ENCODE assay signal across 1 cellular context in the genomic region with DNA sequence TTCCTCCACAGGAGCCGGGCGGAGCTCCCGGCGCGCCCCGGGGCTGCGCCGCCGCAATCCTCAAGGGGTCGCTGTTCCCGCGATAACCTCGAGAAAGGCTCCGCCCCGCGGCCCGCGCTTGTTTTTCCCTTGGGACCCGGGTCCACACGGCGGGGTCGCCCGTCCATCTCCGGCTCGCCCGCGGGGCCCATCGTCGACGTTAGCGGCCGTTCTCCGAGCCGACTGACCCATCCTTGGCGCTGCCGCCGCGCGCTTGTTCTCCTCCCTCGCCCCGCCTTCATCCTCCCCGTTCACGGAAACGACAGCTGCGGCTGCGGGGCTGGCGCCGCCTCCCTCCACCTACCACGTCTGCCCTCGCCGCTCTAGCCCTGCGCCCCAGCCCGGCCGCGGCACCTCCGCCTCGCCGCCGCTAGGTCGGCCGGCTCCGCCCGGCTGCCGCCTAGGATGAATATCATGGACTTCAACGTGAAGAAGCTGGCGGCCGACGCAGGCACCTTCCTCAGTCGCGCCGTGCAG.
TF ChIP-seq lines count a peak whose summit lies in the region.

Gene SH3GLB1 (plus strand): TSS at position 121 of the 516 bp plus-strand sequence. CDS start 324 bp downstream, at position 445.

TF ChIP-seq in HepG2, 621 proteins besides CTCF, POLR2A, EP300 and RAD21 (continued from another document and continues in another):
- TF ChIP-seq, protein P1, sequence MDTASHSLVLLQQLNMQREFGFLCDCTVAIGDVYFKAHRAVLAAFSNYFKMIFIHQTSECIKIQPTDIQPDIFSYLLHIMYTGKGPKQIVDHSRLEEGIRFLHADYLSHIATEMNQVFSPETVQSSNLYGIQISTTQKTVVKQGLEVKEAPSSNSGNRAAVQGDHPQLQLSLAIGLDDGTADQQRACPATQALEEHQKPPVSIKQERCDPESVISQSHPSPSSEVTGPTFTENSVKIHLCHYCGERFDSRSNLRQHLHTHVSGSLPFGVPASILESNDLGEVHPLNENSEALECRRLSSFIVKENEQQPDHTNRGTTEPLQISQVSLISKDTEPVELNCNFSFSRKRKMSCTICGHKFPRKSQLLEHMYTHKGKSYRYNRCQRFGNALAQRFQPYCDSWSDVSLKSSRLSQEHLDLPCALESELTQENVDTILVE (CRISPR knock-in tag; IDR thresholded peaks at IDR 0.05) = peak; percentile 76; the same call in 1 of the 2 replicates
- TF ChIP-seq ZBTB20 (CRISPR knock-in tag; IDR thresholded peaks at IDR 0.05; ENCODE audit: borderline replicate concordance, low read depth) = no peak; the same call in 1 of the 2 replicates
- TF ChIP-seq CEBPZ (IDR thresholded peaks at IDR 0.05; ENCODE audit: low read length) = no peak
- no peak; the same call in 1 of the 2 replicates for TF ChIP-seq ATF7-NPFF (CRISPR knock-in tag; IDR thresholded peaks at IDR 0.05; ENCODE audit: low read depth)
- TF ChIP-seq TGIF2 (CRISPR knock-in tag; IDR thresholded peaks at IDR 0.05) = peak; percentile 52; the same call in 1 of the 2 replicates
- no peak for TF ChIP-seq ZBTB46 (CRISPR knock-in tag; IDR thresholded peaks at IDR 0.05; ENCODE audit: borderline replicate concordance)
- no peak for TF ChIP-seq GTF2F1 (IDR thresholded peaks at IDR 0.05; ENCODE audit: low read length)
- TF ChIP-seq NR2F6 (IDR thresholded peaks at IDR 0.05) = no peak
- TF ChIP-seq NR2F6 (CRISPR knock-in tag; IDR thresholded peaks at IDR 0.05) = no peak; the same call in 1 of the 2 replicates
- 0 out of 2 replicates have a peak, but pooled peaks have one; percentile 50 for TF ChIP-seq ZZZ3 (CRISPR knock-in tag; IDR thresholded peaks at IDR 0.05; ENCODE audit: borderline replicate concordance)
- TF ChIP-seq, protein P2, sequence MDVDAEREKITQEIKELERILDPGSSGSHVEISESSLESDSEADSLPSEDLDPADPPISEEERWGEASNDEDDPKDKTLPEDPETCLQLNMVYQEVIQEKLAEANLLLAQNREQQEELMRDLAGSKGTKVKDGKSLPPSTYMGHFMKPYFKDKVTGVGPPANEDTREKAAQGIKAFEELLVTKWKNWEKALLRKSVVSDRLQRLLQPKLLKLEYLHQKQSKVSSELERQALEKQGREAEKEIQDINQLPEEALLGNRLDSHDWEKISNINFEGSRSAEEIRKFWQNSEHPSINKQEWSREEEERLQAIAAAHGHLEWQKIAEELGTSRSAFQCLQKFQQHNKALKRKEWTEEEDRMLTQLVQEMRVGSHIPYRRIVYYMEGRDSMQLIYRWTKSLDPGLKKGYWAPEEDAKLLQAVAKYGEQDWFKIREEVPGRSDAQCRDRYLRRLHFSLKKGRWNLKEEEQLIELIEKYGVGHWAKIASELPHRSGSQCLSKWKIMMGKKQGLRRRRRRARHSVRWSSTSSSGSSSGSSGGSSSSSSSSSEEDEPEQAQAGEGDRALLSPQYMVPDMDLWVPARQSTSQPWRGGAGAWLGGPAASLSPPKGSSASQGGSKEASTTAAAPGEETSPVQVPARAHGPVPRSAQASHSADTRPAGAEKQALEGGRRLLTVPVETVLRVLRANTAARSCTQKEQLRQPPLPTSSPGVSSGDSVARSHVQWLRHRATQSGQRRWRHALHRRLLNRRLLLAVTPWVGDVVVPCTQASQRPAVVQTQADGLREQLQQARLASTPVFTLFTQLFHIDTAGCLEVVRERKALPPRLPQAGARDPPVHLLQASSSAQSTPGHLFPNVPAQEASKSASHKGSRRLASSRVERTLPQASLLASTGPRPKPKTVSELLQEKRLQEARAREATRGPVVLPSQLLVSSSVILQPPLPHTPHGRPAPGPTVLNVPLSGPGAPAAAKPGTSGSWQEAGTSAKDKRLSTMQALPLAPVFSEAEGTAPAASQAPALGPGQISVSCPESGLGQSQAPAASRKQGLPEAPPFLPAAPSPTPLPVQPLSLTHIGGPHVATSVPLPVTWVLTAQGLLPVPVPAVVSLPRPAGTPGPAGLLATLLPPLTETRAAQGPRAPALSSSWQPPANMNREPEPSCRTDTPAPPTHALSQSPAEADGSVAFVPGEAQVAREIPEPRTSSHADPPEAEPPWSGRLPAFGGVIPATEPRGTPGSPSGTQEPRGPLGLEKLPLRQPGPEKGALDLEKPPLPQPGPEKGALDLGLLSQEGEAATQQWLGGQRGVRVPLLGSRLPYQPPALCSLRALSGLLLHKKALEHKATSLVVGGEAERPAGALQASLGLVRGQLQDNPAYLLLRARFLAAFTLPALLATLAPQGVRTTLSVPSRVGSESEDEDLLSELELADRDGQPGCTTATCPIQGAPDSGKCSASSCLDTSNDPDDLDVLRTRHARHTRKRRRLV (CRISPR knock-in tag; IDR thresholded peaks at IDR 0.05) = peak; percentile 75
- no peak for TF ChIP-seq ZNF678 (CRISPR knock-in tag; IDR thresholded peaks at IDR 0.05)
- no peak for TF ChIP-seq LCORL (IDR thresholded peaks at IDR 0.05)
- peak; percentile 71; the same call in 1 of the 2 replicates for TF ChIP-seq LCORL (CRISPR knock-in tag; IDR thresholded peaks at IDR 0.05)
- TF ChIP-seq, protein P3, sequence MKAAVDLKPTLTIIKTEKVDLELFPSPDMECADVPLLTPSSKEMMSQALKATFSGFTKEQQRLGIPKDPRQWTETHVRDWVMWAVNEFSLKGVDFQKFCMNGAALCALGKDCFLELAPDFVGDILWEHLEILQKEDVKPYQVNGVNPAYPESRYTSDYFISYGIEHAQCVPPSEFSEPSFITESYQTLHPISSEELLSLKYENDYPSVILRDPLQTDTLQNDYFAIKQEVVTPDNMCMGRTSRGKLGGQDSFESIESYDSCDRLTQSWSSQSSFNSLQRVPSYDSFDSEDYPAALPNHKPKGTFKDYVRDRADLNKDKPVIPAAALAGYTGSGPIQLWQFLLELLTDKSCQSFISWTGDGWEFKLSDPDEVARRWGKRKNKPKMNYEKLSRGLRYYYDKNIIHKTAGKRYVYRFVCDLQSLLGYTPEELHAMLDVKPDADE (CRISPR knock-in tag; IDR thresholded peaks at IDR 0.05) = no peak
- no peak for TF ChIP-seq ARNT2 (CRISPR knock-in tag; IDR thresholded peaks at IDR 0.05; ENCODE audit: low read depth)
- no peak for TF ChIP-seq NR2F1 (CRISPR knock-in tag; IDR thresholded peaks at IDR 0.05)
- no peak for TF ChIP-seq TAF15 (IDR thresholded peaks at IDR 0.05; ENCODE audit: low read depth, low read length, poor library complexity, severe bottlenecking)
- TF ChIP-seq ZNF180 (CRISPR knock-in tag; IDR thresholded peaks at IDR 0.05; ENCODE audit: borderline replicate concordance, low read depth) = no peak
- no peak; the same call in 1 of the 2 replicates for TF ChIP-seq AHR (CRISPR knock-in tag; IDR thresholded peaks at IDR 0.05)
- TF ChIP-seq, protein P4, sequence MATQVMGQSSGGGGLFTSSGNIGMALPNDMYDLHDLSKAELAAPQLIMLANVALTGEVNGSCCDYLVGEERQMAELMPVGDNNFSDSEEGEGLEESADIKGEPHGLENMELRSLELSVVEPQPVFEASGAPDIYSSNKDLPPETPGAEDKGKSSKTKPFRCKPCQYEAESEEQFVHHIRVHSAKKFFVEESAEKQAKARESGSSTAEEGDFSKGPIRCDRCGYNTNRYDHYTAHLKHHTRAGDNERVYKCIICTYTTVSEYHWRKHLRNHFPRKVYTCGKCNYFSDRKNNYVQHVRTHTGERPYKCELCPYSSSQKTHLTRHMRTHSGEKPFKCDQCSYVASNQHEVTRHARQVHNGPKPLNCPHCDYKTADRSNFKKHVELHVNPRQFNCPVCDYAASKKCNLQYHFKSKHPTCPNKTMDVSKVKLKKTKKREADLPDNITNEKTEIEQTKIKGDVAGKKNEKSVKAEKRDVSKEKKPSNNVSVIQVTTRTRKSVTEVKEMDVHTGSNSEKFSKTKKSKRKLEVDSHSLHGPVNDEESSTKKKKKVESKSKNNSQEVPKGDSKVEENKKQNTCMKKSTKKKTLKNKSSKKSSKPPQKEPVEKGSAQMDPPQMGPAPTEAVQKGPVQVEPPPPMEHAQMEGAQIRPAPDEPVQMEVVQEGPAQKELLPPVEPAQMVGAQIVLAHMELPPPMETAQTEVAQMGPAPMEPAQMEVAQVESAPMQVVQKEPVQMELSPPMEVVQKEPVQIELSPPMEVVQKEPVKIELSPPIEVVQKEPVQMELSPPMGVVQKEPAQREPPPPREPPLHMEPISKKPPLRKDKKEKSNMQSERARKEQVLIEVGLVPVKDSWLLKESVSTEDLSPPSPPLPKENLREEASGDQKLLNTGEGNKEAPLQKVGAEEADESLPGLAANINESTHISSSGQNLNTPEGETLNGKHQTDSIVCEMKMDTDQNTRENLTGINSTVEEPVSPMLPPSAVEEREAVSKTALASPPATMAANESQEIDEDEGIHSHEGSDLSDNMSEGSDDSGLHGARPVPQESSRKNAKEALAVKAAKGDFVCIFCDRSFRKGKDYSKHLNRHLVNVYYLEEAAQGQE (IDR thresholded peaks at IDR 0.05; ENCODE audit: borderline replicate concordance in 1 of 2, low read depth in 1 of 2, low read length in 2 of 2) = no peak; a peak in 1 of 4 replicates
- no peak for TF ChIP-seq SIX1 (CRISPR knock-in tag; IDR thresholded peaks at IDR 0.05; ENCODE audit: borderline replicate concordance)
- no peak for TF ChIP-seq GABPA (IDR thresholded peaks at IDR 0.05; ENCODE audit: low read depth, low read length)
- TF ChIP-seq GABPA (CRISPR knock-in tag; IDR thresholded peaks at IDR 0.05; ENCODE audit: low read depth) = no peak
- TF ChIP-seq, protein P5, sequence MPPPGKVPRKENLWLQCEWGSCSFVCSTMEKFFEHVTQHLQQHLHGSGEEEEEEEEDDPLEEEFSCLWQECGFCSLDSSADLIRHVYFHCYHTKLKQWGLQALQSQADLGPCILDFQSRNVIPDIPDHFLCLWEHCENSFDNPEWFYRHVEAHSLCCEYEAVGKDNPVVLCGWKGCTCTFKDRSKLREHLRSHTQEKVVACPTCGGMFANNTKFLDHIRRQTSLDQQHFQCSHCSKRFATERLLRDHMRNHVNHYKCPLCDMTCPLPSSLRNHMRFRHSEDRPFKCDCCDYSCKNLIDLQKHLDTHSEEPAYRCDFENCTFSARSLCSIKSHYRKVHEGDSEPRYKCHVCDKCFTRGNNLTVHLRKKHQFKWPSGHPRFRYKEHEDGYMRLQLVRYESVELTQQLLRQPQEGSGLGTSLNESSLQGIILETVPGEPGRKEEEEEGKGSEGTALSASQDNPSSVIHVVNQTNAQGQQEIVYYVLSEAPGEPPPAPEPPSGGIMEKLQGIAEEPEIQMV (CRISPR knock-in tag; IDR thresholded peaks at IDR 0.05; ENCODE audit: low read depth) = no peak
- TF ChIP-seq PAWR (CRISPR knock-in tag; IDR thresholded peaks at IDR 0.05; ENCODE audit: borderline replicate concordance) = no peak
- no peak for TF ChIP-seq PRDM15 (CRISPR knock-in tag; IDR thresholded peaks at IDR 0.05)
- no peak for TF ChIP-seq MATR3 (CRISPR knock-in tag; IDR thresholded peaks at IDR 0.05)
